10 cellular contexts compared by ENCODE assay signal in genomic region chr13:63050287-63050686, GRCh38.
"Had no signal": no experiment of that assay in that cellular context is flagged by ENCODE, and none has a peak within 500 bp of the region (broad histone marks: within the 10 kb centered on the region; RNA-seq: fewer than 3 reads in every experiment).

No MANE protein-coding gene starts in this region.

- FAIRE-seq: HepG2 had no signal

- H3K4me3 ChIP-seq: GM23248, HAP-1 had no signal

- H3K4me3 Mint-ChIP-seq: HFFc6, IgD-negative memory B cell had no signal

- H3K36me3 ChIP-seq: HAP-1 had no signal

- ATAC-seq: HCT116, HepG2 had no signal

- H3K4me1 ChIP-seq: HAP-1 had no signal

- H3K36me3 Mint-ChIP-seq: IgD-negative memory B cell had no signal

- H3K9me3 ChIP-seq: HAP-1 had no signal

- H3K27me3 Mint-ChIP-seq: IgD-negative memory B cell had no signal

- DNase-seq: GM23248, GOT3, H7, HFFc6, Karpas-422, KBM-7 had no signal

- H3K27ac Mint-ChIP-seq: HFFc6, IgD-negative memory B cell had no signal

- H3K4me1 Mint-ChIP-seq: IgD-negative memory B cell had no signal
